Comparison of ENCODE assay signal across 19 cellular contexts in the genomic region with DNA sequence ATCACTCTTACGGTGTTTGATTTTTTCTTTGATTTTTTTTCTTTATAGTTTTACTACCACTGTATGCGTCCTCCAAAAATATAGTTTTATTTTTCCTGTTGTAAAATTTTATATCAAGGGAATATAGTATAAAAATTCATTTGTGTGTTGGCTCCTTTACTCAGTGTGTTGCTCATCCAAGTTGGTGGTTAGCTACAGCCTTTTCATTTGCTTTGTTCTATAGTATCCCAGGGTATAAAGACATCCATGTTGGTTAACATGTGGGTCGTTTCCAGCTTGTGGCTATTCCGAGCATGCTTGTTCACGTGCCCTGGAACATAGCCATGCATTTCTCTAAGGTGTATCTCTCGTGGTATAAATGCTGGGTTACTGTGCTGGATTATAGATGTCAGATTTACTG. TPM values are rescaled to one million over a fixed set of nuclear protein-coding genes. Genes with fewer than 3 reads are reported as not detected.
DNase-seq lines count a peak whose midpoint lies in the region; ATAC-seq and TF ChIP-seq lines count a peak whose summit lies in the region.
"Had no signal": no experiment of that assay in that cellular context is flagged by ENCODE, and none has a peak within 500 bp of the region (broad histone marks: within the 10 kb centered on the region; RNA-seq: fewer than 3 reads in every experiment).

No MANE protein-coding gene starts in this region.

- H3K79me2 ChIP-seq in SK-N-SH (ENCODE audit: insufficient read depth) = no peaks in the 10 kb centered on the region

- CTCF ChIA-PET in SK-N-SH (lab: Yijun Ruan, JAX) = no interaction called here

- H3K4me2 ChIP-seq in SK-N-SH = no peak overlapping the region
- H3K4me2 ChIP-seq: A549, BLaER1 had no signal

- intact Hi-C loops in left colon (cut with DNase I, micrococcal nuclease) = no loop called here

- 38% methylated on average over 6 of the region's 6 CpGs for WGBS in SK-N-SH (ENCODE audit: low lambda C conversion rate)

- no peaks in the 10 kb centered on the region for H3K4me1 Mint-ChIP-seq in nephron progenitor cell
- H3K4me1 Mint-ChIP-seq: CD4-positive, alpha-beta memory T cell had no signal

- no peaks in the 10 kb centered on the region for H4K20me1 ChIP-seq in SK-N-SH (ENCODE audit: insufficient read depth)
- H4K20me1 ChIP-seq: BLaER1 had no signal

- H3K27me3 Mint-ChIP-seq in nephron progenitor cell (ENCODE audit: low read depth, poor library complexity) = no peaks in the 10 kb centered on the region

- no peaks in the 10 kb centered on the region for H3K27me3 ChIP-seq in SK-N-SH (ENCODE audit: insufficient read depth)
- H3K27me3 ChIP-seq: BLaER1 had no signal

- POLR2A ChIA-PET in SK-N-SH (lab: Yijun Ruan, JAX) = no interaction called here

- H3K4me1 ChIP-seq in SK-N-SH (ENCODE audit: control insufficient read depth in 1 of 2, insufficient read depth in 2 of 2, low read depth in 1 of 2, low read length in 1 of 2) = peaks cover 0 to 30% of the 10 kb centered on the region in 2 experiments; a peak in 2 of 4 replicates
- H3K4me1 ChIP-seq: BLaER1 had no signal

- H3K9ac ChIP-seq in SK-N-SH = no peak overlapping the region
- H3K9ac ChIP-seq: BLaER1 had no signal

- no peak overlapping the region for H3K27ac ChIP-seq in SK-N-SH (ENCODE audit: low read depth in 2 of 2, low read length in 1 of 2)
- H3K27ac ChIP-seq: 22Rv1, A549, BLaER1, HL-60 had no signal

- no peaks in the 10 kb centered on the region for H3K9me2 ChIP-seq in SK-N-SH

- H3K4me3 ChIP-seq in SK-N-SH (ENCODE audit: low read depth in 2 of 2, low read length in 1 of 2) = no peak overlapping the region
- H3K4me3 ChIP-seq: A549, BLaER1, K562 had no signal

- no peak for DNase-seq in SK-N-SH
- DNase-seq in left colon = peak in 1 of 2 donors; percentile 18
- no peak for DNase-seq in nephron progenitor cell
- DNase-seq in Ammon's horn (ENCODE audit: low spot score) = no peak
- no peak for DNase-seq in effector CD8-positive, alpha-beta T cell (lab: John Stamatoyannopoulos, UW)
- DNase-seq: AML-193; CD4-positive, alpha-beta memory T cell; DMS153; DMS79; GDM1; H9 had no signal

- no peak for TF ChIP-seq EP300 in SK-N-SH (IDR thresholded peaks at IDR 0.05; ENCODE audit: borderline replicate concordance in 1 of 2, low read depth in 1 of 2, low read length in 1 of 2)

- peaks cover 9% of the 10 kb centered on the region for H3F3A ChIP-seq in SK-N-SH (replicated peaks; ENCODE audit: insufficient read depth)

- no peak overlapping the region for H3K4me3 Mint-ChIP-seq in nephron progenitor cell
- H3K4me3 Mint-ChIP-seq: CD14-positive monocyte; CD4-positive, alpha-beta memory T cell; H9 had no signal

- ATAC-seq in SK-N-SH treated with all-trans-retinoic acid at 6 μM for 48 hours = no peak
- peak; percentile 90 for ATAC-seq in left colon
- ATAC-seq in GM21576 (IDR thresholded peaks at IDR 0.05; ENCODE audit: unreplicated experiment) = no peak
- ATAC-seq: A549, K562 had no signal

- no peaks in the 10 kb centered on the region for H3K9me3 ChIP-seq in SK-N-SH
- H3K9me3 ChIP-seq: A549, BLaER1 had no signal

- no peaks in the 10 kb centered on the region for H3K9me3 Mint-ChIP-seq in nephron progenitor cell
- H3K9me3 Mint-ChIP-seq: H9 had no signal

- H3K27ac Mint-ChIP-seq in nephron progenitor cell = peak overlapping the region; percentile 20
- H3K27ac Mint-ChIP-seq: CD14-positive monocyte; CD4-positive, alpha-beta memory T cell; H9 had no signal

- H2AFZ ChIP-seq in SK-N-SH (ENCODE audit: low read depth) = peak overlapping the region; percentile 49; the same call in 1 of the 2 replicates

- no peaks in the 10 kb centered on the region for H3K36me3 Mint-ChIP-seq in nephron progenitor cell (ENCODE audit: low read depth)
- H3K36me3 Mint-ChIP-seq: CD14-positive monocyte; CD4-positive, alpha-beta memory T cell had no signal

- TF ChIP-seq CTCF in SK-N-SH (IDR thresholded peaks at IDR 0.05) (no peak), nephron progenitor cell (IDR thresholded peaks at IDR 0.05) (no peak)

- H3K36me3 ChIP-seq in SK-N-SH (replicated peaks in 1 of 2; ENCODE audit: control insufficient read depth in 1 of 2, insufficient read depth in 2 of 2, low read length in 1 of 2) = no peaks in the 10 kb centered on the region
- H3K36me3 ChIP-seq: BLaER1 had no signal

- no peak for TF ChIP-seq RAD21 in SK-N-SH (IDR thresholded peaks at IDR 0.05; ENCODE audit: low read length)

TF ChIP-seq in SK-N-SH, 30 proteins besides CTCF, POLR2A, EP300 and RAD21:
- TF ChIP-seq, protein P1, sequence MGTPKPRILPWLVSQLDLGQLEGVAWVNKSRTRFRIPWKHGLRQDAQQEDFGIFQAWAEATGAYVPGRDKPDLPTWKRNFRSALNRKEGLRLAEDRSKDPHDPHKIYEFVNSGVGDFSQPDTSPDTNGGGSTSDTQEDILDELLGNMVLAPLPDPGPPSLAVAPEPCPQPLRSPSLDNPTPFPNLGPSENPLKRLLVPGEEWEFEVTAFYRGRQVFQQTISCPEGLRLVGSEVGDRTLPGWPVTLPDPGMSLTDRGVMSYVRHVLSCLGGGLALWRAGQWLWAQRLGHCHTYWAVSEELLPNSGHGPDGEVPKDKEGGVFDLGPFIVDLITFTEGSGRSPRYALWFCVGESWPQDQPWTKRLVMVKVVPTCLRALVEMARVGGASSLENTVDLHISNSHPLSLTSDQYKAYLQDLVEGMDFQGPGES (IDR thresholded peaks at IDR 0.05; ENCODE audit: low read depth, low read length) = no peak
- TF ChIP-seq RXRA (IDR thresholded peaks at IDR 0.05; ENCODE audit: borderline replicate concordance, low read depth) (no peak), SMC3 (IDR thresholded peaks at IDR 0.05; ENCODE audit: low read depth, low read length) (no peak)

TF ChIP-seq in SK-N-SH treated with all-trans-retinoic acid at 6 μM for 48 hours, 23 proteins besides CTCF, POLR2A, EP300 and RAD21 (continues in another document):
- TF ChIP-seq TCF4 (CRISPR knock-in tag; IDR thresholded peaks at IDR 0.05; ENCODE audit: borderline replicate concordance) (no peak), ARNTL (CRISPR knock-in tag; IDR thresholded peaks at IDR 0.05; ENCODE audit: borderline replicate concordance, low read depth) (no peak), CSDC2 (CRISPR knock-in tag; IDR thresholded peaks at IDR 0.05) (no peak), RARB (CRISPR knock-in tag; IDR thresholded peaks at IDR 0.05) (no peak), ZC3H10 (CRISPR knock-in tag; IDR thresholded peaks at IDR 0.05) (no peak), TOX (CRISPR knock-in tag; IDR thresholded peaks at IDR 0.05; ENCODE audit: borderline replicate concordance) (no peak), BACH2 (CRISPR knock-in tag; IDR thresholded peaks at IDR 0.05; ENCODE audit: borderline replicate concordance) (no peak)
- TF ChIP-seq, protein P2, sequence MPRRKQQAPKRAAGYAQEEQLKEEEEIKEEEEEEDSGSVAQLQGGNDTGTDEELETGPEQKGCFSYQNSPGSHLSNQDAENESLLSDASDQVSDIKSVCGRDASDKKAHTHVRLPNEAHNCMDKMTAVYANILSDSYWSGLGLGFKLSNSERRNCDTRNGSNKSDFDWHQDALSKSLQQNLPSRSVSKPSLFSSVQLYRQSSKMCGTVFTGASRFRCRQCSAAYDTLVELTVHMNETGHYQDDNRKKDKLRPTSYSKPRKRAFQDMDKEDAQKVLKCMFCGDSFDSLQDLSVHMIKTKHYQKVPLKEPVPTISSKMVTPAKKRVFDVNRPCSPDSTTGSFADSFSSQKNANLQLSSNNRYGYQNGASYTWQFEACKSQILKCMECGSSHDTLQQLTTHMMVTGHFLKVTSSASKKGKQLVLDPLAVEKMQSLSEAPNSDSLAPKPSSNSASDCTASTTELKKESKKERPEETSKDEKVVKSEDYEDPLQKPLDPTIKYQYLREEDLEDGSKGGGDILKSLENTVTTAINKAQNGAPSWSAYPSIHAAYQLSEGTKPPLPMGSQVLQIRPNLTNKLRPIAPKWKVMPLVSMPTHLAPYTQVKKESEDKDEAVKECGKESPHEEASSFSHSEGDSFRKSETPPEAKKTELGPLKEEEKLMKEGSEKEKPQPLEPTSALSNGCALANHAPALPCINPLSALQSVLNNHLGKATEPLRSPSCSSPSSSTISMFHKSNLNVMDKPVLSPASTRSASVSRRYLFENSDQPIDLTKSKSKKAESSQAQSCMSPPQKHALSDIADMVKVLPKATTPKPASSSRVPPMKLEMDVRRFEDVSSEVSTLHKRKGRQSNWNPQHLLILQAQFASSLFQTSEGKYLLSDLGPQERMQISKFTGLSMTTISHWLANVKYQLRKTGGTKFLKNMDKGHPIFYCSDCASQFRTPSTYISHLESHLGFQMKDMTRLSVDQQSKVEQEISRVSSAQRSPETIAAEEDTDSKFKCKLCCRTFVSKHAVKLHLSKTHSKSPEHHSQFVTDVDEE (CRISPR knock-in tag; IDR thresholded peaks at IDR 0.05) = no peak
- TF ChIP-seq, protein P3, sequence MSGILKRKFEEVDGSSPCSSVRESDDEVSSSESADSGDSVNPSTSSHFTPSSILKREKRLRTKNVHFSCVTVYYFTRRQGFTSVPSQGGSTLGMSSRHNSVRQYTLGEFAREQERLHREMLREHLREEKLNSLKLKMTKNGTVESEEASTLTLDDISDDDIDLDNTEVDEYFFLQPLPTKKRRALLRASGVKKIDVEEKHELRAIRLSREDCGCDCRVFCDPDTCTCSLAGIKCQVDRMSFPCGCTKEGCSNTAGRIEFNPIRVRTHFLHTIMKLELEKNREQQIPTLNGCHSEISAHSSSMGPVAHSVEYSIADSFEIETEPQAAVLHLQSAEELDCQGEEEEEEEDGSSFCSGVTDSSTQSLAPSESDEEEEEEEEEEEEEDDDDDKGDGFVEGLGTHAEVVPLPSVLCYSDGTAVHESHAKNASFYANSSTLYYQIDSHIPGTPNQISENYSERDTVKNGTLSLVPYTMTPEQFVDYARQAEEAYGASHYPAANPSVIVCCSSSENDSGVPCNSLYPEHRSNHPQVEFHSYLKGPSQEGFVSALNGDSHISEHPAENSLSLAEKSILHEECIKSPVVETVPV (CRISPR knock-in tag; IDR thresholded peaks at IDR 0.05) = no peak
- TF ChIP-seq, protein P4, sequence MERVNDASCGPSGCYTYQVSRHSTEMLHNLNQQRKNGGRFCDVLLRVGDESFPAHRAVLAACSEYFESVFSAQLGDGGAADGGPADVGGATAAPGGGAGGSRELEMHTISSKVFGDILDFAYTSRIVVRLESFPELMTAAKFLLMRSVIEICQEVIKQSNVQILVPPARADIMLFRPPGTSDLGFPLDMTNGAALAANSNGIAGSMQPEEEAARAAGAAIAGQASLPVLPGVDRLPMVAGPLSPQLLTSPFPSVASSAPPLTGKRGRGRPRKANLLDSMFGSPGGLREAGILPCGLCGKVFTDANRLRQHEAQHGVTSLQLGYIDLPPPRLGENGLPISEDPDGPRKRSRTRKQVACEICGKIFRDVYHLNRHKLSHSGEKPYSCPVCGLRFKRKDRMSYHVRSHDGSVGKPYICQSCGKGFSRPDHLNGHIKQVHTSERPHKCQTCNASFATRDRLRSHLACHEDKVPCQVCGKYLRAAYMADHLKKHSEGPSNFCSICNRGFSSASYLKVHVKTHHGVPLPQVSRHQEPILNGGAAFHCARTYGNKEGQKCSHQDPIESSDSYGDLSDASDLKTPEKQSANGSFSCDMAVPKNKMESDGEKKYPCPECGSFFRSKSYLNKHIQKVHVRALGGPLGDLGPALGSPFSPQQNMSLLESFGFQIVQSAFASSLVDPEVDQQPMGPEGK (CRISPR knock-in tag; IDR thresholded peaks at IDR 0.05; ENCODE audit: borderline replicate concordance) = no peak

RNA-seq across cellular contexts. Expression of gene DAB2, which starts 54.8 kb away (rescaled TPM):
- 23.7 and 39.9 TPM in 2 replicates for polyA plus RNA-seq in SK-N-SH (2012; rRNA removed)
- 32.4 and 34.4 TPM in 2 replicates for polyA plus RNA-seq in SK-N-SH (2012; cell fraction: cytosol; rRNA removed)
- 26.5 and 64.3 TPM in 2 replicates for polyA plus RNA-seq in SK-N-SH (2012; cell fraction: nucleus; rRNA removed)
- total RNA-seq in left colon = 10 to 100 TPM; 38.5 to 61.6 TPM
- polyA plus RNA-seq: CD4-positive, alpha-beta memory T cell had no signal
